ENCODE assay signal across 26 cellular contexts in genomic region chr18:38961880-38962279, GRCh38.
DNase-seq lines count a peak whose midpoint lies in the region; ATAC-seq lines count a peak whose summit lies in the region.
"Had no signal": no experiment of that assay in that cellular context is flagged by ENCODE, and none has a peak within 500 bp of the region (broad histone marks: within the 10 kb centered on the region; RNA-seq: fewer than 3 reads in every experiment).

No MANE protein-coding gene starts in this region.

- ATAC-seq in HG02852 (IDR thresholded peaks at IDR 0.05; ENCODE audit: unreplicated experiment) (peak; percentile 65), GM18502 (IDR thresholded peaks at IDR 0.05; ENCODE audit: poor library complexity, unreplicated experiment) (no peak)
- ATAC-seq: activated CD4-positive, CD25-positive, alpha-beta regulatory T cell treated with anti-CD3 and anti-CD28 coated beads, Interleukin-2, amount 50 U/mL, for 24 hours; CD8-positive, alpha-beta T cell; heart right ventricle; left lobe of liver had no signal

- peaks cover 2% of the 10 kb centered on the region; the same call in 1 of the 2 replicates for H3K4me1 ChIP-seq in iPS DF 6.9 (ENCODE audit: control insufficient read depth, insufficient read depth, low read length)
- H3K4me1 ChIP-seq: heart right ventricle had no signal

- H3K27ac ChIP-seq in iPS DF 6.9 (ENCODE audit: low read length): no peak overlapping the region
- H3K27ac ChIP-seq: heart right ventricle had no signal

- H3K9me3 ChIP-seq in iPS DF 6.9 (ENCODE audit: control insufficient read depth, insufficient read depth, low read length): no peaks in the 10 kb centered on the region
- H3K9me3 ChIP-seq: heart right ventricle had no signal

- H3K27me3 ChIP-seq in iPS DF 6.9 (ENCODE audit: control insufficient read depth, insufficient read depth, low read length): no peaks in the 10 kb centered on the region
- H3K27me3 ChIP-seq: heart right ventricle had no signal

- no peaks in the 10 kb centered on the region for H3K36me3 ChIP-seq in iPS DF 6.9 (ENCODE audit: control insufficient read depth, insufficient read depth, low read length)
- H3K36me3 ChIP-seq: heart right ventricle had no signal

- whole genome bisulfite sequencing in iPS DF 6.9 (ENCODE audit: insufficient coverage, insufficient read length): no CpG with 5 or more reads among the region's 1 CpG

- in situ Hi-C loops in ACHN (cut with HindIII; ENCODE audit: low pct_ligation_motif_present, low pct_unique_long_range_greater_than_20kb, low sequenced_read_pairs): no loop called here

- DNase-seq in NCI-H1092 treated with DMSO at 0.1 percent for 48 hours (lab: John Stamatoyannopoulos, UW) (peak; percentile 74), NCI-H1092 (lab: John Stamatoyannopoulos, UW) (no peak), NCI-H748 treated with DMSO at 0.1 percent for 48 hours (lab: John Stamatoyannopoulos, UW) (peak; percentile 93), iPS DF 6.9 (ENCODE audit: low read depth, low spot score) (peak; percentile 4), ACHN (no peak)
- no peak for DNase-seq in activated naive CD4-positive, alpha-beta T cell treated with anti-CD3 and anti-CD28 coated beads, Interleukin-2, amount 50 U/mL, for 16 hours
- DNase-seq: activated CD4-positive, alpha-beta memory T cell treated with anti-CD3 and anti-CD28 coated beads, Interleukin-2, amount 10 ng/mL, durations not matched to agents 7 days and 5 days; activated effector memory CD4-positive, alpha-beta T cell treated with Interleukin-2 at 50 U/mL for 16 hours; AML-193; CD8-positive, alpha-beta T cell; DMS79 treated with DMSO at 0.1 percent for 48 hours; effector CD4-positive, alpha-beta T cell; foreskin fibroblast; HCEC 1CT; heart right ventricle; immature natural killer cell; KG1; mesenchymal stem cell; MM.1S; NCI-H1436 treated with DMSO at 0.1 percent for 48 hours; occipital lobe; SIG-M5 had no signal

- no peak overlapping the region for H3K4me3 ChIP-seq in iPS DF 6.9 (ENCODE audit: low read length)
- H3K4me3 ChIP-seq: heart right ventricle had no signal

Comparison
In these comparisons a context has a peak if more than half of its experiments do, and no peak if none do; other contexts are left out.
1. DNase-seq: peak in NCI-H1092 treated with DMSO at 0.1 percent for 48 hours (single experiment), NCI-H748 treated with DMSO at 0.1 percent for 48 hours (single experiment) and iPS DF 6.9 (single experiment); none in NCI-H1092 (single experiment), ACHN (single experiment) and activated naive CD4-positive, alpha-beta T cell treated with anti-CD3 and anti-CD28 coated beads, Interleukin-2, amount 50 U/mL, for 16 hours (single experiment).